ENCODE assay signal across 14 cellular contexts in the genomic region with DNA sequence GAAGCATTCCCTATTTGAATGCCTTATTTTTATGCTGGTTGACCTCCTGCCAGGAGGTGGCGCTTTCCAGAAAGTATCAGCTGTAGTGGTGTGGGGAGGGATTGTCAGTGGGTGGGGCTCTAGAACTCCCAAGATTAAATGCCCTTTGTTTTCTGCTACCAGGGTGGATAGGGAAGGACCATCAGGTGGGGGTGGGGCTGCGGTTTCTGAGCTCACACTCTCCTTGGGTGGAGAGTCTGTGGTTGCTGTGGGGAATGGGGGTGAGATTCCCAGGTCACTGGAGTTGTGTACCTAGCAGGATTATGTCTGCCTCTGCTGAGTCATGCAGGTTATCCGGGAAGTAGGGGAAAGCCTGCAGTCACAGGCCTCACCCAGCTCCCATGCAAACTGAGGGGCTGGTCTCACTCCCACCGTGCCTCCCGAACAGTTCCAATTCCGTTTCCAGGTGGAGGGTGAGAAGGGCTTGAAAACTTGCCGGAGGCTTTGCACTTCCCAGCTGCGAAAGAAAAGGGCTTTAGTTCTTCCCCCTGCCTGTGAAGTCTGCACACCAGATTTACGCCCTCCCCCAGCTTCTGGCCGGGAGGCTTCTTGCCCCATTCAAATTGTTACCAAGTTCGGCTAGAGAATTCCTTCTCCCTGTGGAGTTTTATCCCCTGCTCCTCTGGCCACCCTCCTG.
DNase-seq lines count a peak whose midpoint lies in the region; ATAC-seq lines count a peak whose summit lies in the region.
"Had no signal": no experiment of that assay in that cellular context is flagged by ENCODE, and none has a peak within 500 bp of the region (broad histone marks: within the 10 kb centered on the region; RNA-seq: fewer than 3 reads in every experiment).

No MANE protein-coding gene starts in this region.

- H2BK15ac ChIP-seq in neuronal stem cell (ENCODE audit: low read length) = no peak overlapping the region

- no peak overlapping the region for H3K9ac ChIP-seq in neuronal stem cell (ENCODE audit: low read depth, low read length, poor library complexity)

- H2BK12ac ChIP-seq in neuronal stem cell (ENCODE audit: low read length) = no peak overlapping the region

- H3K27me3 ChIP-seq in neuronal stem cell (ENCODE audit: control insufficient read depth in 3 of 3, insufficient read depth in 3 of 3, low read depth in 1 of 3, low read length in 3 of 3) = no peaks in the 10 kb centered on the region
- H3K27me3 ChIP-seq: sigmoid colon had no signal

- H3K4me1 ChIP-seq in neuronal stem cell (ENCODE audit: control insufficient read depth in 2 of 2, insufficient read depth in 1 of 2, low read depth in 1 of 2, low read length in 2 of 2) = no peaks in the 10 kb centered on the region
- H3K4me1 ChIP-seq: sigmoid colon had no signal

- H3K4ac ChIP-seq in neuronal stem cell (ENCODE audit: low read length) = no peak overlapping the region

- no peak overlapping the region for H4K91ac ChIP-seq in neuronal stem cell (ENCODE audit: low read depth, low read length, poor library complexity)

- H3K79me1 ChIP-seq in neuronal stem cell (ENCODE audit: low read depth, low read length) = no peaks in the 10 kb centered on the region

- H2AFZ ChIP-seq in neuronal stem cell (ENCODE audit: low read length) = peak overlapping the region; percentile 25

- no CpG with 5 or more reads among the region's 11 CpGs for whole genome bisulfite sequencing in neuronal stem cell (ENCODE audit: extremely low coverage in 2 of 2, insufficient read length in 2 of 2, insufficient replicate concordance in 1 of 2), 2 donors

- peak; percentile 19 for DNase-seq in DMS 273 (lab: John Stamatoyannopoulos, UW; ENCODE audit: unreplicated experiment)
- DNase-seq in DMS 273 treated with DMSO at 0.1 percent for 48 hours (lab: John Stamatoyannopoulos, UW) = no peak
- DNase-seq in NAMALWA (ENCODE audit: low spot score) = peak; percentile 8
- peak; percentile 58 for DNase-seq in ecto neural progenitor cell (ENCODE audit: low spot score)
- DNase-seq in neuronal stem cell (ENCODE audit: low spot score) = no peak
- DNase-seq in amniotic stem cell (lab: John Stamatoyannopoulos, UW) = no peak
- no peak for DNase-seq in NCI-H2227 treated with DMSO at 0.1 percent for 48 hours (lab: John Stamatoyannopoulos, UW)
- DNase-seq: 8988T, GF-D8, NCI-H69, sigmoid colon, T-helper 2 cell had no signal

- no peak overlapping the region for H4K8ac ChIP-seq in neuronal stem cell (ENCODE audit: low read depth, low read length)

- ATAC-seq in HG03175 (IDR thresholded peaks at IDR 0.05; ENCODE audit: unreplicated experiment) = no peak
- ATAC-seq: K562 had no signal

- H3K14ac ChIP-seq in neuronal stem cell (ENCODE audit: low read length) = no peak overlapping the region

- no peak overlapping the region for H2BK5ac ChIP-seq in neuronal stem cell (ENCODE audit: low read length)

- no peak overlapping the region for H3K4me2 ChIP-seq in neuronal stem cell (ENCODE audit: insufficient read depth, low read length, poor library complexity, severe bottlenecking)

- H3K4me3 ChIP-seq in neuronal stem cell (ENCODE audit: low read length in 2 of 2) = no peak overlapping the region
- H3K4me3 ChIP-seq: K562, sigmoid colon had no signal

- no peak overlapping the region for H3K18ac ChIP-seq in neuronal stem cell (ENCODE audit: low read length)

- H2AK5ac ChIP-seq in neuronal stem cell (ENCODE audit: low read depth, low read length) = no peak overlapping the region

- H3K27ac ChIP-seq in neuronal stem cell (replicated peaks; ENCODE audit: low read length) = no peak overlapping the region
- H3K27ac ChIP-seq: sigmoid colon had no signal

- no peaks in the 10 kb centered on the region for H3K36me3 ChIP-seq in neuronal stem cell (replicated peaks in 1 of 2; ENCODE audit: control insufficient read depth in 2 of 2, insufficient read depth in 2 of 2, low read length in 2 of 2)
- H3K36me3 ChIP-seq: sigmoid colon had no signal

- no peaks in the 10 kb centered on the region for H3K9me3 ChIP-seq in neuronal stem cell (replicated peaks in 1 of 2; ENCODE audit: control insufficient read depth in 2 of 2, insufficient read depth in 1 of 2, low read depth in 1 of 2, low read length in 2 of 2)

- no peak overlapping the region for H2BK120ac ChIP-seq in neuronal stem cell (ENCODE audit: low read depth, low read length)

- no peak overlapping the region for H3K23ac ChIP-seq in neuronal stem cell (ENCODE audit: low read depth, low read length, poor library complexity)

Comparison
In these comparisons a context has a peak if more than half of its experiments do, and no peak if none do; other contexts are left out.
1. DNase-seq: peak in DMS 273 (single experiment), NAMALWA (single experiment) and ecto neural progenitor cell (single experiment); none in DMS 273 treated with DMSO at 0.1 percent for 48 hours (single experiment), neuronal stem cell (single experiment), amniotic stem cell (single experiment) and NCI-H2227 treated with DMSO at 0.1 percent for 48 hours (single experiment).